9 cellular contexts compared by ENCODE assay signal in the genomic region with DNA sequence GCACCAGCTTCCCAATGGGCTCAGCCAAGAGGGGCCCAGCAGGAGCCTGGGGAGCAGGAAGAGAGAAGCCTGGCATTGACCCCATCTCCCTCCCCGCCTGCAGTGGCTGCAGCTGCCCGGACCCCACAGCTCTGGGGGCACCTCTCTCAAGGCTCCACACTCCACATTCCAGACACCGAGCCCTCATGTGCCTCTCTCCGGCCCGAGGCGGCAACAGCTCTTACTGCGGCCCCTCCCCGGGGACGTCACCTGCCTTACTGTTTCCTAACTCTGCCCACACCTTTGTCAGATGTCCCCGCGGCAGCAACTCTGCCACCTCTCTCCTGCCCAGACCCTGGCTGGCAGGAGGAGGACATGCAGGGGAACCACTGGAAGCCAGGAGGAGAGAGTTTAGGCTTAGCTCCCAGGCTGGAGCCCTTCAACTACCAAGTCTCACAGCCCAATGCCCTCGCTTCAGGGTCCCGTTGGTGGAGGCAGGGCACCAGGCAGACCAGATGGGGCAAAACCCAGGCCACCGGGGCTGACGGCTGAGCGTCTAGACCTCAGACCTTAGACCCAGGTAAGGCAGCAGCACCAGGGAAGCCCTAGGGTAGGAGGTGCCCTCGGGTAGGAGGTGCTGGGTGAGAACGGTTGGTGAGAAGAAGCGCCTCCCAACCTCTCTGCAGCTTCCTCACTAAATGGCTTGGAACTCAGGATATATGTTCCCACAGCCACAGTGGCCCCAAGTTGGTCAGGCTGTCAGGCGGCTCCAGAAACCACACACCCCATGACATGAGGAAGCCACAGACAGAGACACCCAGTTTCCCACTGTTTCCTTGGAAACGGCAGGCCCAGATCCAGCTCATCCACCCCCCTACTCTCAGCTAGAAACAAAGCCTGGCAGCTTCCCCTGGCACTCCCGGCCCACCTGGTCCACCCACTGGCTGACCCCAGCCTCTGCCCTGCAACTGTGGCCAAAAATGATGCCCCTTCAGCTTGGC. TPM values are rescaled to one million over a fixed set of nuclear protein-coding genes. Genes with fewer than 3 reads are reported as not detected.
DNase-seq lines count a peak whose midpoint lies in the region; ATAC-seq and TF ChIP-seq lines count a peak whose summit lies in the region.
"Had no signal": no experiment of that assay in that cellular context is flagged by ENCODE, and none has a peak within 500 bp of the region (broad histone marks: within the 10 kb centered on the region; RNA-seq: fewer than 3 reads in every experiment).

No MANE protein-coding gene starts in this region.

- H3K9ac ChIP-seq in liver (ENCODE audit: low read depth in 1 of 2, low read length in 2 of 2): no peak overlapping the region

- peaks cover 12% of the 10 kb centered on the region for H3K4me1 Mint-ChIP-seq in activated T-helper 1 cell treated with anti-CD3 and anti-CD28 coated beads, Interleukin-12 subunit alpha, Interleukin-12 subunit beta, Interleukin-2, Interleukin-4 antibody, amounts not matched to agents 30 ng/mL and 10 ng/mL and 1 ng/mL, durations not matched to agents 14 hours and 24 hours and 36 hours (ENCODE audit: low read depth)
- H3K4me1 Mint-ChIP-seq in type B pancreatic cell (ENCODE audit: unreplicated experiment): peaks cover 5% of the 10 kb centered on the region

- peak in 1 of 2 donors; percentile 18 for ATAC-seq in activated naive CD4-positive, alpha-beta T cell treated with anti-CD3 and anti-CD28 coated beads, Interleukin-2, amount 50 U/mL, for 72 hours
- ATAC-seq in GM18519 (IDR thresholded peaks at IDR 0.05; ENCODE audit: low FRiP score, unreplicated experiment): no peak

- no peaks in the 10 kb centered on the region for H3K36me3 ChIP-seq in liver (ENCODE audit: control insufficient read depth in 4 of 4, insufficient read depth in 3 of 4, low read depth in 1 of 4, low read length in 3 of 4)
- H3K36me3 ChIP-seq: neutrophil had no signal

- H3K9me3 Mint-ChIP-seq in activated naive CD4-positive, alpha-beta T cell treated with anti-CD3 and anti-CD28 coated beads, Interleukin-2, amount 50 U/mL, for 72 hours: no peaks in the 10 kb centered on the region
- H3K9me3 Mint-ChIP-seq in activated T-helper 1 cell treated with anti-CD3 and anti-CD28 coated beads, Interleukin-12 subunit alpha, Interleukin-12 subunit beta, Interleukin-2, Interleukin-4 antibody, amounts not matched to agents 30 ng/mL and 10 ng/mL and 1 ng/mL, durations not matched to agents 14 hours and 24 hours and 36 hours: no peaks in the 10 kb centered on the region
- no peaks in the 10 kb centered on the region for H3K9me3 Mint-ChIP-seq in type B pancreatic cell

- intact Hi-C loops in activated T-helper 1 cell treated with anti-CD3 and anti-CD28 coated beads, Interleukin-12 subunit alpha, Interleukin-12 subunit beta, Interleukin-2, Interleukin-4 antibody, amounts not matched to agents 30 ng/mL and 10 ng/mL and 1 ng/mL, durations not matched to agents 14 hours and 24 hours and 36 hours (cut with micrococcal nuclease): no loop called here

- H3K27ac Mint-ChIP-seq in activated naive CD4-positive, alpha-beta T cell treated with anti-CD3 and anti-CD28 coated beads, Interleukin-2, amount 50 U/mL, for 72 hours: peak overlapping the region; percentile 20 to 85
- H3K27ac Mint-ChIP-seq in activated T-helper 1 cell treated with anti-CD3 and anti-CD28 coated beads, Interleukin-12 subunit alpha, Interleukin-12 subunit beta, Interleukin-2, Interleukin-4 antibody, amounts not matched to agents 30 ng/mL and 10 ng/mL and 1 ng/mL, durations not matched to agents 14 hours and 24 hours and 36 hours: peak overlapping the region; percentile 75
- no peak overlapping the region for H3K27ac Mint-ChIP-seq in type B pancreatic cell

- H3K9me3 ChIP-seq in liver (ENCODE audit: control insufficient read depth in 4 of 4, low read length in 3 of 4): no peaks in the 10 kb centered on the region
- H3K9me3 ChIP-seq: neutrophil had no signal

- DNase-seq in activated naive CD4-positive, alpha-beta T cell treated with anti-CD3 and anti-CD28 coated beads, Interleukin-2, amount 50 U/mL, for 72 hours (ENCODE audit: low spot score in 2 of 2): peak in 1 of 2 donors; percentile 58
- DNase-seq in activated naive CD4-positive, alpha-beta T cell treated with Interleukin-2 at 50 U/mL for 16 hours: no peak
- DNase-seq in activated T-helper 1 cell treated with anti-CD3 and anti-CD28 coated beads, Interleukin-12 subunit alpha, Interleukin-12 subunit beta, Interleukin-2, Interleukin-4 antibody, amounts not matched to agents 30 ng/mL and 10 ng/mL and 1 ng/mL, durations not matched to agents 14 hours and 24 hours and 36 hours (ENCODE audit: low spot score): no peak
- DNase-seq in type B pancreatic cell (ENCODE audit: extremely low spot score, unreplicated experiment) (no peak), GM19240 (ENCODE audit: insufficient read length, low spot score) (no peak), NCI-H2171 (lab: John Stamatoyannopoulos, UW) (no peak)

- no peaks in the 10 kb centered on the region for H3K36me3 Mint-ChIP-seq in activated naive CD4-positive, alpha-beta T cell treated with anti-CD3 and anti-CD28 coated beads, Interleukin-2, amount 50 U/mL, for 72 hours
- H3K36me3 Mint-ChIP-seq in activated T-helper 1 cell treated with anti-CD3 and anti-CD28 coated beads, Interleukin-12 subunit alpha, Interleukin-12 subunit beta, Interleukin-2, Interleukin-4 antibody, amounts not matched to agents 30 ng/mL and 10 ng/mL and 1 ng/mL, durations not matched to agents 14 hours and 24 hours and 36 hours (ENCODE audit: low read depth): no peaks in the 10 kb centered on the region
- no peaks in the 10 kb centered on the region for H3K36me3 Mint-ChIP-seq in type B pancreatic cell

- H3K27ac ChIP-seq in liver (ENCODE audit: low read depth in 1 of 2, low read length in 2 of 2): peak overlapping the region; percentile 14 to 89
- H3K27ac ChIP-seq: neutrophil had no signal

- H3K4me3 Mint-ChIP-seq in activated T-helper 1 cell treated with anti-CD3 and anti-CD28 coated beads, Interleukin-12 subunit alpha, Interleukin-12 subunit beta, Interleukin-2, Interleukin-4 antibody, amounts not matched to agents 30 ng/mL and 10 ng/mL and 1 ng/mL, durations not matched to agents 14 hours and 24 hours and 36 hours: peak overlapping the region; percentile 83
- H3K4me3 Mint-ChIP-seq in type B pancreatic cell: peak overlapping the region; percentile 77

- TF ChIP-seq RAD21 in liver (IDR thresholded peaks at IDR 0.05): no peak

- no peak for TF ChIP-seq CTCF in liver (IDR thresholded peaks at IDR 0.05; ENCODE audit: low read depth, low read length, missing input control)
- TF ChIP-seq CTCF in type B pancreatic cell (conservative IDR thresholded peaks at IDR 0.05): no peak

- 91% methylated on average over 22 of the region's 22 CpGs for WGBS in liver

- H3K4me3 ChIP-seq in liver (ENCODE audit: low read depth in 1 of 3, low read length in 3 of 3): no peak overlapping the region

- peaks cover 3 to 15% (median 6%) of the 10 kb centered on the region in 4 donors for H3K4me1 ChIP-seq in liver (ENCODE audit: control insufficient read depth in 4 of 4, insufficient read depth in 4 of 4, low read length in 3 of 4)

- H3K27me3 ChIP-seq in liver (ENCODE audit: control insufficient read depth in 4 of 4, insufficient read depth in 4 of 4, low read length in 3 of 4): no peaks in the 10 kb centered on the region

- peaks cover 20% of the 10 kb centered on the region for H3K27me3 Mint-ChIP-seq in activated T-helper 1 cell treated with anti-CD3 and anti-CD28 coated beads, Interleukin-12 subunit alpha, Interleukin-12 subunit beta, Interleukin-2, Interleukin-4 antibody, amounts not matched to agents 30 ng/mL and 10 ng/mL and 1 ng/mL, durations not matched to agents 14 hours and 24 hours and 36 hours (ENCODE audit: insufficient read depth)
- H3K27me3 Mint-ChIP-seq in type B pancreatic cell: peaks cover 28% of the 10 kb centered on the region

TF ChIP-seq in liver, 16 proteins besides CTCF, POLR2A, EP300 and RAD21:
- TF ChIP-seq, protein P1, sequence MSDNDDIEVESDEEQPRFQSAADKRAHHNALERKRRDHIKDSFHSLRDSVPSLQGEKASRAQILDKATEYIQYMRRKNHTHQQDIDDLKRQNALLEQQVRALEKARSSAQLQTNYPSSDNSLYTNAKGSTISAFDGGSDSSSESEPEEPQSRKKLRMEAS (IDR thresholded peaks at IDR 0.05): no peak
- TF ChIP-seq HNF4A (conservative IDR thresholded peaks at IDR 0.05) (no peak), FOXA1 (IDR thresholded peaks at IDR 0.05) (no peak), SP1 (IDR thresholded peaks at IDR 0.05) (no peak), EGR1 (IDR thresholded peaks at IDR 0.05; ENCODE audit: low read depth in 2 of 2) (no peak), GABPA (IDR thresholded peaks at IDR 0.05 in 1 of 2, conservative IDR thresholded peaks at IDR 0.05 in 1 of 2) (no peak)

RNA-seq across cellular contexts. Expression of a gene that starts 13.3 kb away (rescaled TPM):
- total RNA-seq in activated naive CD4-positive, alpha-beta T cell treated with anti-CD3 and anti-CD28 coated beads, Interleukin-2, amount 50 U/mL, for 72 hours: not detected
- not detected in 2 replicates for total RNA-seq in activated T-helper 1 cell treated with anti-CD3 and anti-CD28 coated beads, Interleukin-12 subunit alpha, Interleukin-12 subunit beta, Interleukin-2, Interleukin-4 antibody, amounts not matched to agents 30 ng/mL and 10 ng/mL and 1 ng/mL, durations not matched to agents 14 hours and 24 hours and 36 hours
- total RNA-seq in liver: 10 to 100 TPM in 1 of 2 donors, 1 to 10 TPM in 1; 1.6 to 22.6 TPM
- polyA plus RNA-seq in liver: 10 to 100 TPM; 22.1 to 25.9 TPM
- 14.8 and 16.7 TPM in 2 replicates for total RNA-seq in type B pancreatic cell (ENCODE audit: low replicate concordance)

RNA-seq across cellular contexts. Expression of a gene that starts 59.8 kb away (rescaled TPM):
- total RNA-seq in activated naive CD4-positive, alpha-beta T cell treated with anti-CD3 and anti-CD28 coated beads, Interleukin-2, amount 50 U/mL, for 72 hours: 10 to 100 TPM; 13.6 to 31.6 TPM
- 13.1 and 15.5 TPM in 2 replicates for total RNA-seq in activated T-helper 1 cell treated with anti-CD3 and anti-CD28 coated beads, Interleukin-12 subunit alpha, Interleukin-12 subunit beta, Interleukin-2, Interleukin-4 antibody, amounts not matched to agents 30 ng/mL and 10 ng/mL and 1 ng/mL, durations not matched to agents 14 hours and 24 hours and 36 hours
- total RNA-seq in liver (10 to 100 TPM; 24.9 to 28.7 TPM), type B pancreatic cell (ENCODE audit: low replicate concordance) (4.7 and 157 TPM in 2 replicates)
- polyA plus RNA-seq in liver: 10 to 100 TPM in 1 of 2 donors, 1 to 10 TPM in 1; 1.7 to 10.1 TPM
